ENCODE assay signal across 8 cellular contexts in genomic region chr2:65436169-65436824, GRCh38. TPM values are rescaled to one million over a fixed set of nuclear protein-coding genes. Genes with fewer than 3 reads are reported as not detected.
A peak's percentile ranks its signal among the peaks of the same experiment; 100 is the strongest.
DNase-seq lines count a peak whose midpoint lies in the region; ATAC-seq and TF ChIP-seq lines count a peak whose summit lies in the region.

No MANE protein-coding gene starts in this region.

- peaks cover 14 to 26% (median 16%) of the 10 kb centered on the region in 3 donors for H3K4me1 Mint-ChIP-seq in CD8-positive, alpha-beta memory T cell

- 0 to 1% (median 0%) methylated on average over 15 to 65 of the region's 65 CpGs for WGBS in stomach, 5 donors

- TF ChIP-seq POLR2A in stomach (IDR thresholded peaks at IDR 0.05): peak in 1 of 4 donors; percentile 23

- H3K4me1 ChIP-seq in CD8-positive, alpha-beta memory T cell (ENCODE audit: insufficient read depth, low read length): peaks cover 19% of the 10 kb centered on the region
- peaks cover 4 to 27% (median 21%) of the 10 kb centered on the region in 4 donors for H3K4me1 ChIP-seq in stomach

- no peaks in the 10 kb centered on the region for H3K36me3 ChIP-seq in CD8-positive, alpha-beta memory T cell (ENCODE audit: insufficient read depth, low read length)
- no peaks in the 10 kb centered on the region for H3K36me3 ChIP-seq in stomach

- H3K4me3 ChIP-seq in CD8-positive, alpha-beta memory T cell (ENCODE audit: low read length): peak overlapping the region; percentile 71
- peak overlapping the region; percentile 58 to 84 (median 72) for H3K4me3 ChIP-seq in stomach

- peaks cover 0 to 8% (median 0%) of the 10 kb centered on the region in 3 donors for H3K36me3 Mint-ChIP-seq in CD8-positive, alpha-beta memory T cell

- peak in 4 of 5 donors; percentile 15 to 57 (median 22) for DNase-seq in CD8-positive, alpha-beta memory T cell
- DNase-seq in NCI-H748 (lab: John Stamatoyannopoulos, UW; ENCODE audit: unreplicated experiment) (peak; percentile 80), epidermal melanocyte (ENCODE audit: insufficient read length, low spot score) (peak; percentile 72), mesenteric fat pad (ENCODE audit: low spot score) (peak; percentile 97), stomach (peak; percentile 89)
- peak; percentile 70 for DNase-seq in activated CD8-positive, alpha-beta memory T cell treated with anti-CD3 and anti-CD28 coated beads for 24 hours

- peak overlapping the region; percentile 67 for H3K27ac ChIP-seq in CD8-positive, alpha-beta memory T cell (ENCODE audit: low read depth, low read length)
- peak overlapping the region; percentile 92 to 97 (median 96) for H3K27ac ChIP-seq in stomach

- H3K9me3 Mint-ChIP-seq in CD8-positive, alpha-beta memory T cell: no peaks in the 10 kb centered on the region

- no peak for TF ChIP-seq CTCF in stomach (IDR thresholded peaks at IDR 0.05)

- ATAC-seq in GM19372 (IDR thresholded peaks at IDR 0.05; ENCODE audit: low read depth, unreplicated experiment) (peak; percentile 34), HG03460 (IDR thresholded peaks at IDR 0.05; ENCODE audit: unreplicated experiment) (peak; percentile 35)

- no peaks in the 10 kb centered on the region for H3K9me3 ChIP-seq in CD8-positive, alpha-beta memory T cell (ENCODE audit: low read length)
- H3K9me3 ChIP-seq in stomach: no peaks in the 10 kb centered on the region

- peaks cover 25 to 44% of the 10 kb centered on the region in 2 donors for H3K27me3 Mint-ChIP-seq in CD8-positive, alpha-beta memory T cell

- H3K27ac Mint-ChIP-seq in CD8-positive, alpha-beta memory T cell: peak overlapping the region in 5 of 8 donors; percentile 7 to 79 (median 20)

- CTCF ChIA-PET in CD8-positive, alpha-beta memory T cell (lab: Charles Lee): interaction anchor here (1.1 to 1.3 kb wide), 3 partner anchors 16 to 139 kb away, joined by 3 read pairs; no protein-coding TSS in a partner anchor

- H3K4me3 Mint-ChIP-seq in CD8-positive, alpha-beta memory T cell: peak overlapping the region; percentile 86 to 97 (median 90)

- peak; percentile 63 for TF ChIP-seq EP300 in stomach (IDR thresholded peaks at IDR 0.05)

- intact Hi-C loops in stomach (cut with DNase I; ENCODE audit: low total_unique reads): loop anchor here (10.0 kb wide), 1 partner anchor 171 kb away; no protein-coding TSS in a partner anchor

- peaks cover 15% of the 10 kb centered on the region for H3K27me3 ChIP-seq in CD8-positive, alpha-beta memory T cell (ENCODE audit: insufficient read depth, low read length, poor library complexity, severe bottlenecking)
- H3K27me3 ChIP-seq in stomach: no peaks in the 10 kb centered on the region

- POLR2A ChIA-PET in CD8-positive, alpha-beta memory T cell (lab: Charles Lee): no interaction called here

RNA-seq across cellular contexts. Expression of gene SPRED2, which starts 3.9 kb away (rescaled TPM):
- 1 to 10 TPM; 3.0 to 4.0 TPM for total RNA-seq in CD8-positive, alpha-beta memory T cell
- 1.3 TPM for polyA plus RNA-seq in CD8-positive, alpha-beta memory T cell
- total RNA-seq in mesenteric fat pad (48.7 TPM), stomach (10 to 100 TPM in 3 of 5 donors, 1 to 10 TPM in 2; 6.4 to 23.3 (median 12.9) TPM)
- polyA plus RNA-seq in stomach: 10 to 100 TPM in 2 of 3 donors, 1 to 10 TPM in 1; 7.0 to 21.1 (median 10.1) TPM

Comparison
In these comparisons a context has a peak if more than half of its experiments do, and no peak if none do; other contexts are left out.
1. Peak in every context shown above with its lines: DNase-seq, ATAC-seq, H3K4me3 ChIP-seq and H3K27ac ChIP-seq.
2. DNase-seq: peak in every context shown above with its lines; median percentile 97 in mesenteric fat pad; 89 in stomach; 80 in NCI-H748; 72 in epidermal melanocyte; 70 in activated CD8-positive, alpha-beta memory T cell treated with anti-CD3 and anti-CD28 coated beads for 24 hours; 22 in CD8-positive, alpha-beta memory T cell.